In the genomic region with DNA sequence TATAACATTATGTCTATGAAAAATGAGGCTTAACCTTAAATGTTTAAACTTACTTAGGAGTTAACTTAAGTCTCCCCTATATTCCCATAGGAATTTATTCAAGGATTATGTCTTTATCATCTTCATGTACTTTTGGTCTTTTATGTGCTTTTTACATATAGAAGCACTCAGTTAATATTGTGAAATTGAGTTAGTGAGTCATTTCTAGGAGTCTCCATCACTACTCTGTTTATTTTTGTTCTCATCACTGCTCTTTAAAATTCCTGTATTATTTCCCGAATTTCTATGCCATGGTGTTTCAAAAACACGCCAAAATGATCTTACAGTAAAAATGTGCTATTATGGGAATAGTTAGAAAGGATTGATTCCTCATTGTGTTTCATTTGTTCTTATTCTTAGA, we compare ENCODE assay signal across 1 cellular context.
A peak's percentile ranks its signal among the peaks of the same experiment; 100 is the strongest.
TF ChIP-seq lines count a peak whose summit lies in the region.

No MANE protein-coding gene starts in this region.

TF ChIP-seq in IMR-90, 13 proteins besides CTCF, POLR2A, EP300 and RAD21:
- TF ChIP-seq, protein P1, sequence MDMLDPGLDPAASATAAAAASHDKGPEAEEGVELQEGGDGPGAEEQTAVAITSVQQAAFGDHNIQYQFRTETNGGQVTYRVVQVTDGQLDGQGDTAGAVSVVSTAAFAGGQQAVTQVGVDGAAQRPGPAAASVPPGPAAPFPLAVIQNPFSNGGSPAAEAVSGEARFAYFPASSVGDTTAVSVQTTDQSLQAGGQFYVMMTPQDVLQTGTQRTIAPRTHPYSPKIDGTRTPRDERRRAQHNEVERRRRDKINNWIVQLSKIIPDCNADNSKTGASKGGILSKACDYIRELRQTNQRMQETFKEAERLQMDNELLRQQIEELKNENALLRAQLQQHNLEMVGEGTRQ (IDR thresholded peaks at IDR 0.05; ENCODE audit: low read depth, low read length): no peak
- TF ChIP-seq, protein P2, sequence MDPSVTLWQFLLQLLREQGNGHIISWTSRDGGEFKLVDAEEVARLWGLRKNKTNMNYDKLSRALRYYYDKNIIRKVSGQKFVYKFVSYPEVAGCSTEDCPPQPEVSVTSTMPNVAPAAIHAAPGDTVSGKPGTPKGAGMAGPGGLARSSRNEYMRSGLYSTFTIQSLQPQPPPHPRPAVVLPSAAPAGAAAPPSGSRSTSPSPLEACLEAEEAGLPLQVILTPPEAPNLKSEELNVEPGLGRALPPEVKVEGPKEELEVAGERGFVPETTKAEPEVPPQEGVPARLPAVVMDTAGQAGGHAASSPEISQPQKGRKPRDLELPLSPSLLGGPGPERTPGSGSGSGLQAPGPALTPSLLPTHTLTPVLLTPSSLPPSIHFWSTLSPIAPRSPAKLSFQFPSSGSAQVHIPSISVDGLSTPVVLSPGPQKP (IDR thresholded peaks at IDR 0.05; ENCODE audit: borderline replicate concordance, low read depth, low read length): no peak
- TF ChIP-seq FOS (IDR thresholded peaks at IDR 0.05; ENCODE audit: low read depth, low read length) (peak; percentile 72), CEBPB (IDR thresholded peaks at IDR 0.05; ENCODE audit: low read depth, low read length) (peak; percentile 92), RFX5 (IDR thresholded peaks at IDR 0.05; ENCODE audit: low read depth, low read length) (no peak), MXI1 (IDR thresholded peaks at IDR 0.05; ENCODE audit: borderline replicate concordance, low read depth, low read length) (no peak), RCOR1 (IDR thresholded peaks at IDR 0.05; ENCODE audit: insufficient replicate concordance, low read length) (no peak), CHD1 (IDR thresholded peaks at IDR 0.05; ENCODE audit: low read depth, low read length) (no peak), MAFK (IDR thresholded peaks at IDR 0.05; ENCODE audit: low read depth, low read length) (no peak), MAZ (IDR thresholded peaks at IDR 0.05; ENCODE audit: borderline replicate concordance, low read depth, low read length) (no peak)
